30 cellular contexts compared by ENCODE assay signal in genomic region chr5:347712-348284, GRCh38. TPM values are rescaled to one million over a fixed set of nuclear protein-coding genes. Genes with fewer than 3 reads are reported as not detected.
"Had no signal": no experiment of that assay in that cellular context is flagged by ENCODE, and none has a peak within 500 bp of the region (broad histone marks: within the 10 kb centered on the region; RNA-seq: fewer than 3 reads in every experiment).

No MANE protein-coding gene starts in this region.

- H3K27ac Mint-ChIP-seq: activated CD4-positive, alpha-beta T cell treated with anti-CD3 and anti-CD28 coated beads for 36 hours; activated naive CD4-positive, alpha-beta T cell treated with anti-CD3 and anti-CD28 coated beads, Interleukin-2, amount 10 ng/mL, durations not matched to agents 7 days and 5 days; activated T-cell treated with anti-CD3 and anti-CD28 coated beads, Interleukin-2, amount 50 U/mL, for 72 hours; brain; nephron; stimulated activated memory B cell treated with anti-CD40 and anti-IgM and Interleukin-4, amounts not matched to agents 10 μg/mL and 1 μg/mL and 100 μg/mL, for 72 hours; stimulated activated naive CD8-positive, alpha-beta T cell treated with anti-CD3 and anti-CD28 coated beads, Interleukin-15, amount 100 ng/mL, for 72 hours had no signal

- H3K27me3 ChIP-seq: ascending aorta, colonic mucosa, pancreas, thyroid gland, upper lobe of left lung, vagina had no signal

- H3K4me1 ChIP-seq: ascending aorta, colonic mucosa, pancreas, prostate gland, thyroid gland had no signal

- H3K4me3 Mint-ChIP-seq: activated CD4-positive, alpha-beta T cell treated with anti-CD3 and anti-CD28 coated beads for 36 hours; brain; nephron; stimulated activated memory B cell treated with anti-CD40 and anti-IgM and Interleukin-4, amounts not matched to agents 10 μg/mL and 1 μg/mL and 100 μg/mL, for 72 hours had no signal

- ATAC-seq: activated CD4-positive, alpha-beta T cell treated with anti-CD3 and anti-CD28 coated beads for 36 hours; activated T-cell treated with anti-CD3 and anti-CD28 coated beads, Interleukin-2, amount 50 U/mL, for 72 hours; pancreas; stimulated activated memory B cell treated with anti-CD40 and anti-IgM and Interleukin-4, amounts not matched to agents 10 μg/mL and 1 μg/mL and 100 μg/mL, for 72 hours; stimulated activated naive CD8-positive, alpha-beta T cell treated with anti-CD3 and anti-CD28 coated beads, Interleukin-15, amount 100 ng/mL, for 72 hours had no signal

- H3K27me3 Mint-ChIP-seq: activated naive CD8-positive, alpha-beta T cell treated with anti-CD3 and anti-CD28 coated beads, Interleukin-2, amount 10 ng/mL, durations not matched to agents 7 days and 5 days; stimulated activated naive CD8-positive, alpha-beta T cell treated with anti-CD3 and anti-CD28 coated beads, Interleukin-15, amount 100 ng/mL, for 72 hours had no signal

- H3K9me3 ChIP-seq: ascending aorta, colonic mucosa, neutrophil, pancreas, prostate gland, thyroid gland, upper lobe of left lung, vagina had no signal

- H3K36me3 ChIP-seq: ascending aorta, cardiac muscle cell, colonic mucosa, left ventricle myocardium inferior, neutrophil, pancreas, prostate gland, sigmoid colon, thyroid gland, upper lobe of left lung, vagina had no signal

- H3K36me3 Mint-ChIP-seq: brain had no signal

- H3K27ac ChIP-seq: ascending aorta, cardiac muscle cell, colonic mucosa, epithelial cell of prostate, left ventricle myocardium inferior, neutrophil, pancreas, prostate gland, sigmoid colon, thyroid gland, upper lobe of left lung, vagina had no signal

- H3K4me3 ChIP-seq: ascending aorta, cardiac muscle cell, colonic mucosa, left ventricle myocardium inferior, pancreas, prostate gland, sigmoid colon, thyroid gland, upper lobe of left lung, vagina had no signal

- DNase-seq: activated CD4-positive, alpha-beta T cell treated with anti-CD3 and anti-CD28 coated beads for 36 hours; activated CD4-positive, alpha-beta T cell treated with anti-CD3 and anti-CD28 coated beads, Interleukin-2, amount 50 U/mL, for 4 hours; activated CD4-positive, CD25-positive, alpha-beta regulatory T cell; activated naive CD4-positive, alpha-beta T cell treated with anti-CD3 and anti-CD28 coated beads, Interleukin-2, amount 10 ng/mL, durations not matched to agents 7 days and 5 days; activated naive CD8-positive, alpha-beta T cell treated with anti-CD3 and anti-CD28 coated beads, Interleukin-2, amount 10 ng/mL, durations not matched to agents 7 days and 5 days; activated T-cell treated with anti-CD3 and anti-CD28 coated beads for 4 hours; activated T-cell treated with anti-CD3 and anti-CD28 coated beads, Interleukin-2, amount 50 U/mL, for 72 hours; cerebellar nuclear complex; colonic mucosa; effector CD8-positive, alpha-beta T cell; left ventricle myocardium inferior; pancreas; retina; sigmoid colon; small intestine; stimulated activated CD4-positive, alpha-beta T cell treated with anti-CD3 and anti-CD28 coated beads, Interleukin-4, amount 100 ng/mL, for 24 hours; stimulated activated naive CD8-positive, alpha-beta T cell treated with anti-CD3 and anti-CD28 coated beads, Interleukin-15, amount 100 ng/mL, for 72 hours; substantia nigra; thyroid gland had no signal

- H3K9me3 Mint-ChIP-seq: activated naive CD8-positive, alpha-beta T cell treated with anti-CD3 and anti-CD28 coated beads, Interleukin-2, amount 10 ng/mL, durations not matched to agents 7 days and 5 days; nephron; stimulated activated naive CD8-positive, alpha-beta T cell treated with anti-CD3 and anti-CD28 coated beads, Interleukin-15, amount 100 ng/mL, for 72 hours; T-helper 2 cell treated with Interferon-gamma antibody and Interleukin-4, amounts not matched to agents 5 μg/mL and 100 μg/mL, for 36 hours had no signal

RNA-seq across cellular contexts. Expression of gene AHRR, which starts 26.3 kb away (rescaled TPM):
- total RNA-seq: ascending aorta had no signal
